In genomic region chr1:243253927-243254232, GRCh38 we compare ENCODE assay signal across 2 cellular contexts.
TF ChIP-seq lines count a peak whose summit lies in the region.

No MANE protein-coding gene starts in this region.

TF ChIP-seq in HCT116, 20 proteins besides CTCF, POLR2A, EP300 and RAD21:
- TF ChIP-seq EGR1 (IDR thresholded peaks at IDR 0.05; ENCODE audit: low read depth) (no peak), ZFX (IDR thresholded peaks at IDR 0.05) (no peak), TCF7L2 (IDR thresholded peaks at IDR 0.05; ENCODE audit: borderline replicate concordance, extremely low read depth, insufficient read depth, insufficient read length) (no peak), SP1 (IDR thresholded peaks at IDR 0.05; ENCODE audit: low read depth) (no peak), EZH2phosphoT487 (IDR thresholded peaks at IDR 0.05; ENCODE audit: borderline replicate concordance) (no peak), EZH2 (IDR thresholded peaks at IDR 0.05) (no peak), SRF (IDR thresholded peaks at IDR 0.05; ENCODE audit: low read depth) (no peak), FOSL1 (IDR thresholded peaks at IDR 0.05; ENCODE audit: low read depth) (no peak), SIN3A (IDR thresholded peaks at IDR 0.05; ENCODE audit: low read depth) (no peak), REST (IDR thresholded peaks at IDR 0.05; ENCODE audit: low read depth) (no peak), ELF1 (IDR thresholded peaks at IDR 0.05; ENCODE audit: borderline replicate concordance, low read depth) (no peak), CEBPB (IDR thresholded peaks at IDR 0.05; ENCODE audit: low read depth) (no peak), ATF3 (IDR thresholded peaks at IDR 0.05) (no peak), JUND (IDR thresholded peaks at IDR 0.05) (no peak), YY1 (IDR thresholded peaks at IDR 0.05; ENCODE audit: extremely low read depth, insufficient replicate concordance, low read depth, low read length) (no peak), POLR2AphosphoS5 (IDR thresholded peaks at IDR 0.05; ENCODE audit: low read depth, low read length) (no peak), CBX3 (IDR thresholded peaks at IDR 0.05; ENCODE audit: low read depth) (no peak)
- TF ChIP-seq, protein P1, sequence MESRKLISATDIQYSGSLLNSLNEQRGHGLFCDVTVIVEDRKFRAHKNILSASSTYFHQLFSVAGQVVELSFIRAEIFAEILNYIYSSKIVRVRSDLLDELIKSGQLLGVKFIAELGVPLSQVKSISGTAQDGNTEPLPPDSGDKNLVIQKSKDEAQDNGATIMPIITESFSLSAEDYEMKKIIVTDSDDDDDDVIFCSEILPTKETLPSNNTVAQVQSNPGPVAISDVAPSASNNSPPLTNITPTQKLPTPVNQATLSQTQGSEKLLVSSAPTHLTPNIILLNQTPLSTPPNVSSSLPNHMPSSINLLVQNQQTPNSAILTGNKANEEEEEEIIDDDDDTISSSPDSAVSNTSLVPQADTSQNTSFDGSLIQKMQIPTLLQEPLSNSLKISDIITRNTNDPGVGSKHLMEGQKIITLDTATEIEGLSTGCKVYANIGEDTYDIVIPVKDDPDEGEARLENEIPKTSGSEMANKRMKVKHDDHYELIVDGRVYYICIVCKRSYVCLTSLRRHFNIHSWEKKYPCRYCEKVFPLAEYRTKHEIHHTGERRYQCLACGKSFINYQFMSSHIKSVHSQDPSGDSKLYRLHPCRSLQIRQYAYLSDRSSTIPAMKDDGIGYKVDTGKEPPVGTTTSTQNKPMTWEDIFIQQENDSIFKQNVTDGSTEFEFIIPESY (IDR thresholded peaks at IDR 0.05; ENCODE audit: extremely low read depth, insufficient replicate concordance, low read length): no peak

TF ChIP-seq in K562, 482 proteins besides CTCF, POLR2A, EP300 and RAD21:
- TF ChIP-seq NFE2 (IDR thresholded peaks at IDR 0.05; ENCODE audit: low read depth): peak; percentile 34; the same call in 1 of the 2 replicates
- peak; percentile 5 for TF ChIP-seq CHD1 (IDR thresholded peaks at IDR 0.05; ENCODE audit: low read length)
- TF ChIP-seq GTF2E2 (tag; IDR thresholded peaks at IDR 0.05): 0 out of 2 replicates have a peak, but pooled peaks have one; percentile 66
- no peak for TF ChIP-seq HLTF (IDR thresholded peaks at IDR 0.05)
